2 cellular contexts compared by ENCODE assay signal in the genomic region with DNA sequence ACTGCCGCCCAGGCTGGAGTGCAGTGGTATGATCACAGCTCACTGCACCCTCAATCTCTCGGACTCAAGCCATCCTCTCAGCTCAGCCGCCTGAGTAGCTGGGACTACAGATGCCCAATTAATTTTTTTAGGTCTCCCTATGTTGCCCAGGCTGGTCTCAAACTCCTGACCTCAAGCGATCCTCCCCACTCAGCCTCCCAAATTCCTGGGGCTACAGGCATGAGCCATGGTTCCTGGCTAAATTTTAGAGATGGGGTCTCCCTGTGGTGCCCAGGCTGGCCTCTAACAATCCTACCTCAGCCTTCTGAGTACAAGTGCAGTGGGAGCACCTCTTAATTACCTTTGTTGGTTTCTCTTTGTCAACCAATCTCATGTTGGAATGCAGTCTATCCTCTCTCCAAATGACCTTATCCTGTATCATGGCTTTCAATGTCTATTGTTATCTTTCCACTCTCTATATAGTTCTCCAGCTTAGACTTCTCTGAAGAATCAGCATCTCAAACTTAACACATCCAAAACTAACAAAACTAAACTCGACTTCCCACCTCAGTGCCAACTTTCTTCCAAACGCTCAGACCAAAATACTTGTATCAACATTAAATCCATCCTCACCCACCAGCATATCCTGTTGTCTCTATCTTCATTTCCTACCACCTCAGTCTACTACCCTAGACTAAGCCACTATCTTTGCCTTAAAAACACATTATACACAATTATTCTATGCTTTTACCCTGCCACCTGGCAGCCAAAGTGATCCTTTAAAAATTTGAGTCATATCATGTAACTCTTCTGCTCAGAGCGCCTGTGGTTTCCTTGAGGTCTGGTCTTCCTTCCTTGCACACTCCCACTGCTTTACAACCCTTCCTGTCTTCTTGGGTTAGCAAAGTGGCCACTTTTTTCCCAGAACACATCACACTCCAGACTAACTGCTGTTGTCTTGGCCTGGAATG.
TF ChIP-seq lines count a peak whose summit lies in the region.

No MANE protein-coding gene starts in this region.

TF ChIP-seq in GM23338, 12 proteins besides CTCF, POLR2A, EP300 and RAD21:
- TF ChIP-seq ZNF114 (CRISPR knock-in tag; IDR thresholded peaks at IDR 0.05) (no peak), POLR2AphosphoS5 (IDR thresholded peaks at IDR 0.05; ENCODE audit: low read depth) (peak; percentile 60), EZH2phosphoT487 (IDR thresholded peaks at IDR 0.05; ENCODE audit: unreplicated experiment) (no peak), NANOG (IDR thresholded peaks at IDR 0.05; ENCODE audit: borderline replicate concordance) (no peak)

TF ChIP-seq in GM12878, 131 proteins besides CTCF, POLR2A, EP300 and RAD21:
- TF ChIP-seq ETV6 (conservative IDR thresholded peaks at IDR 0.05 in 1 of 2, IDR thresholded peaks at IDR 0.05 in 1 of 2; ENCODE audit: borderline replicate concordance in 1 of 2, low read depth in 1 of 2) (0 out of 4 replicates have a peak, but pooled peaks of 1 of the 2 experiments have one; percentile 20), SMAD5 (IDR thresholded peaks at IDR 0.05; ENCODE audit: low read depth) (peak; percentile 18; the same call in 1 of the 2 replicates), MTA3 (IDR thresholded peaks at IDR 0.05; ENCODE audit: borderline replicate concordance, low read length) (peak; percentile 36; the same call in 1 of the 2 replicates), PAX8 (IDR thresholded peaks at IDR 0.05) (no peak), IKZF2 (IDR thresholded peaks at IDR 0.05) (peak in 1 of 2 experiments; percentile 37; a peak in 1 of 4 replicates), JUND (IDR thresholded peaks at IDR 0.05; ENCODE audit: low read depth, low read length) (no peak), HCFC1 (IDR thresholded peaks at IDR 0.05; ENCODE audit: low read length) (no peak), POLR2AphosphoS5 (IDR thresholded peaks at IDR 0.05; ENCODE audit: low read length) (peak; percentile 20; the same call in 1 of the 2 replicates), RUNX3 (IDR thresholded peaks at IDR 0.05; ENCODE audit: low read length) (peak; percentile 79), BRCA1 (IDR thresholded peaks at IDR 0.05; ENCODE audit: low read depth, low read length) (no peak)
- TF ChIP-seq, protein P1, sequence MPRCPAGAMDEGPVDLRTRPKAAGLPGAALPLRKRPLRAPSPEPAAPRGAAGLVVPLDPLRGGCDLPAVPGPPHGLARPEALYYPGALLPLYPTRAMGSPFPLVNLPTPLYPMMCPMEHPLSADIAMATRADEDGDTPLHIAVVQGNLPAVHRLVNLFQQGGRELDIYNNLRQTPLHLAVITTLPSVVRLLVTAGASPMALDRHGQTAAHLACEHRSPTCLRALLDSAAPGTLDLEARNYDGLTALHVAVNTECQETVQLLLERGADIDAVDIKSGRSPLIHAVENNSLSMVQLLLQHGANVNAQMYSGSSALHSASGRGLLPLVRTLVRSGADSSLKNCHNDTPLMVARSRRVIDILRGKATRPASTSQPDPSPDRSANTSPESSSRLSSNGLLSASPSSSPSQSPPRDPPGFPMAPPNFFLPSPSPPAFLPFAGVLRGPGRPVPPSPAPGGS (IDR thresholded peaks at IDR 0.05; ENCODE audit: borderline replicate concordance, insufficient read depth, low read depth, low read length, poor library complexity, severe bottlenecking) = peak; percentile 43
TF ChIP-seq in GM12878: peak in this region for 7.
